In genomic region chr2:240578488-240578887, GRCh38 we compare ENCODE assay signal across 1 cellular context.
TF ChIP-seq lines count a peak whose summit lies in the region.

No MANE protein-coding gene starts in this region.

TF ChIP-seq in HEK293T, 16 proteins besides CTCF, POLR2A, EP300 and RAD21:
- TF ChIP-seq FOXM1 (IDR thresholded peaks at IDR 0.05; ENCODE audit: borderline replicate concordance), result no peak
TF ChIP-seq in HEK293T: peak in this region for 0.
